ENCODE assay signal across 9 cellular contexts in genomic region chr22:23182289-23183106, GRCh38. TPM values are rescaled to one million over a fixed set of nuclear protein-coding genes. Genes with fewer than 3 reads are reported as not detected.
DNase-seq lines count a peak whose midpoint lies in the region; ATAC-seq and TF ChIP-seq lines count a peak whose summit lies in the region.
"Had no signal": no experiment of that assay in that cellular context is flagged by ENCODE, and none has a peak within 500 bp of the region (broad histone marks: within the 10 kb centered on the region; RNA-seq: fewer than 3 reads in every experiment).

No MANE protein-coding gene starts in this region.

- intact Hi-C loops in activated T-helper 1 cell treated with anti-CD3 and anti-CD28 coated beads, Interleukin-12 subunit alpha, Interleukin-12 subunit beta, Interleukin-2, Interleukin-4 antibody, amounts not matched to agents 30 ng/mL and 10 ng/mL and 1 ng/mL, durations not matched to agents 14 hours and 24 hours and 36 hours (cut with micrococcal nuclease) = loop anchor here (1.0 kb wide), 3 partner anchors 34 to 58 kb away; no protein-coding TSS in a partner anchor
- intact Hi-C loops in right cardiac atrium (cut with DNase I) = loop anchor here in 3 of 4 donors (2.0 to 10.0 kb wide), 2 partner anchors 52 kb away; no protein-coding TSS in a partner anchor

- peaks cover 6% of the 10 kb centered on the region for H3K4me1 ChIP-seq in right cardiac atrium (ENCODE audit: control insufficient read depth, insufficient read depth, low read length)

- peak overlapping the region; percentile 95 for H3K27ac Mint-ChIP-seq in activated T-helper 1 cell treated with anti-CD3 and anti-CD28 coated beads, Interleukin-12 subunit alpha, Interleukin-12 subunit beta, Interleukin-2, Interleukin-4 antibody, amounts not matched to agents 30 ng/mL and 10 ng/mL and 1 ng/mL, durations not matched to agents 14 hours and 24 hours and 36 hours

- ATAC-seq in right cardiac atrium (no peak), HG02678 (IDR thresholded peaks at IDR 0.05; ENCODE audit: unreplicated experiment) (no peak), HG03378 (IDR thresholded peaks at IDR 0.05; ENCODE audit: unreplicated experiment) (no peak), HG03045 (IDR thresholded peaks at IDR 0.05; ENCODE audit: unreplicated experiment) (no peak)

- 44% methylated on average over 13 of the region's 13 CpGs for WGBS in right cardiac atrium

- H3K27me3 Mint-ChIP-seq in activated T-helper 1 cell treated with anti-CD3 and anti-CD28 coated beads, Interleukin-12 subunit alpha, Interleukin-12 subunit beta, Interleukin-2, Interleukin-4 antibody, amounts not matched to agents 30 ng/mL and 10 ng/mL and 1 ng/mL, durations not matched to agents 14 hours and 24 hours and 36 hours (ENCODE audit: insufficient read depth) = no peaks in the 10 kb centered on the region

- H3K4me3 Mint-ChIP-seq in activated T-helper 1 cell treated with anti-CD3 and anti-CD28 coated beads, Interleukin-12 subunit alpha, Interleukin-12 subunit beta, Interleukin-2, Interleukin-4 antibody, amounts not matched to agents 30 ng/mL and 10 ng/mL and 1 ng/mL, durations not matched to agents 14 hours and 24 hours and 36 hours = peak overlapping the region; percentile 92

- H3K27ac ChIP-seq in right cardiac atrium (ENCODE audit: low read length) (no peak overlapping the region), skin epidermis (peak overlapping the region in 19 of 21 experiments; percentile 36 to 86 (median 72))

- TF ChIP-seq CTCF in GM20000 (IDR thresholded peaks at IDR 0.05; ENCODE audit: extremely low read depth, missing control alignments) = no peak

- H3K4me3 ChIP-seq in right cardiac atrium (ENCODE audit: low read length) (peak overlapping the region; percentile 88), skin epidermis (peak overlapping the region; percentile 41 to 63 (median 55))

- H3K27me3 ChIP-seq in right cardiac atrium (ENCODE audit: control insufficient read depth, insufficient read depth) = no peaks in the 10 kb centered on the region
- H3K27me3 ChIP-seq: adrenal gland had no signal

- H3K9me3 Mint-ChIP-seq in activated T-helper 1 cell treated with anti-CD3 and anti-CD28 coated beads, Interleukin-12 subunit alpha, Interleukin-12 subunit beta, Interleukin-2, Interleukin-4 antibody, amounts not matched to agents 30 ng/mL and 10 ng/mL and 1 ng/mL, durations not matched to agents 14 hours and 24 hours and 36 hours = no peaks in the 10 kb centered on the region

- DNase-seq in GM20000 (ENCODE audit: low spot score) = peak; percentile 68
- DNase-seq in NCI-H510A treated with DMSO at 0.1 percent for 48 hours (lab: John Stamatoyannopoulos, UW) = peak; percentile 87
- peak; percentile 47 for DNase-seq in activated T-helper 1 cell treated with anti-CD3 and anti-CD28 coated beads, Interleukin-12 subunit alpha, Interleukin-12 subunit beta, Interleukin-2, Interleukin-4 antibody, amounts not matched to agents 30 ng/mL and 10 ng/mL and 1 ng/mL, durations not matched to agents 14 hours and 24 hours and 36 hours (ENCODE audit: low spot score)
- peak in 2 of 3 donors; percentile 16 to 22 for DNase-seq in right cardiac atrium

- H3K9me3 ChIP-seq in right cardiac atrium (ENCODE audit: control insufficient read depth, low read length) = no peaks in the 10 kb centered on the region
- H3K9me3 ChIP-seq: adrenal gland had no signal

- H3K4me1 Mint-ChIP-seq in activated T-helper 1 cell treated with anti-CD3 and anti-CD28 coated beads, Interleukin-12 subunit alpha, Interleukin-12 subunit beta, Interleukin-2, Interleukin-4 antibody, amounts not matched to agents 30 ng/mL and 10 ng/mL and 1 ng/mL, durations not matched to agents 14 hours and 24 hours and 36 hours (ENCODE audit: low read depth) = peaks cover 65% of the 10 kb centered on the region

- H3K36me3 Mint-ChIP-seq in activated T-helper 1 cell treated with anti-CD3 and anti-CD28 coated beads, Interleukin-12 subunit alpha, Interleukin-12 subunit beta, Interleukin-2, Interleukin-4 antibody, amounts not matched to agents 30 ng/mL and 10 ng/mL and 1 ng/mL, durations not matched to agents 14 hours and 24 hours and 36 hours (ENCODE audit: low read depth) = peaks cover 26% of the 10 kb centered on the region

RNA-seq across cellular contexts. Expression of gene BCR, which starts 2.2 kb away (rescaled TPM):
- 56.8 and 62.0 TPM in 2 replicates for total RNA-seq in activated T-helper 1 cell treated with anti-CD3 and anti-CD28 coated beads, Interleukin-12 subunit alpha, Interleukin-12 subunit beta, Interleukin-2, Interleukin-4 antibody, amounts not matched to agents 30 ng/mL and 10 ng/mL and 1 ng/mL, durations not matched to agents 14 hours and 24 hours and 36 hours
- 10 to 100 TPM; 35.4 to 48.0 (median 36.6) TPM for total RNA-seq in right cardiac atrium
- 18.3 TPM for polyA plus RNA-seq in right cardiac atrium

RNA-seq across cellular contexts. Expression of gene RAB36, which starts 37.2 kb away (rescaled TPM):
- total RNA-seq in activated T-helper 1 cell treated with anti-CD3 and anti-CD28 coated beads, Interleukin-12 subunit alpha, Interleukin-12 subunit beta, Interleukin-2, Interleukin-4 antibody, amounts not matched to agents 30 ng/mL and 10 ng/mL and 1 ng/mL, durations not matched to agents 14 hours and 24 hours and 36 hours = 0.08 TPM in 1 of 2 replicates, not detected in the other
- 1 to 10 TPM; 1.1 to 2.7 (median 1.6) TPM for total RNA-seq in right cardiac atrium
- 0.59 TPM for polyA plus RNA-seq in right cardiac atrium

RNA-seq across cellular contexts. Expression of gene RSPH14, which starts 40.7 kb away (rescaled TPM):
- not detected in 2 replicates for total RNA-seq in activated T-helper 1 cell treated with anti-CD3 and anti-CD28 coated beads, Interleukin-12 subunit alpha, Interleukin-12 subunit beta, Interleukin-2, Interleukin-4 antibody, amounts not matched to agents 30 ng/mL and 10 ng/mL and 1 ng/mL, durations not matched to agents 14 hours and 24 hours and 36 hours
- not detected for total RNA-seq in right cardiac atrium
- polyA plus RNA-seq in right cardiac atrium = 0.75 TPM

Comparison
In these comparisons a context has a peak if more than half of its experiments do, and no peak if none do; other contexts are left out.
1. DNase-seq: peak in every context shown above with its lines; median percentile 87 in NCI-H510A treated with DMSO at 0.1 percent for 48 hours; 68 in GM20000; 47 in activated T-helper 1 cell treated with anti-CD3 and anti-CD28 coated beads, Interleukin-12 subunit alpha, Interleukin-12 subunit beta, Interleukin-2, Interleukin-4 antibody, amounts not matched to agents 30 ng/mL and 10 ng/mL and 1 ng/mL, durations not matched to agents 14 hours and 24 hours and 36 hours; 19 in right cardiac atrium.